ENCODE assay signal across 8 cellular contexts in the genomic region with DNA sequence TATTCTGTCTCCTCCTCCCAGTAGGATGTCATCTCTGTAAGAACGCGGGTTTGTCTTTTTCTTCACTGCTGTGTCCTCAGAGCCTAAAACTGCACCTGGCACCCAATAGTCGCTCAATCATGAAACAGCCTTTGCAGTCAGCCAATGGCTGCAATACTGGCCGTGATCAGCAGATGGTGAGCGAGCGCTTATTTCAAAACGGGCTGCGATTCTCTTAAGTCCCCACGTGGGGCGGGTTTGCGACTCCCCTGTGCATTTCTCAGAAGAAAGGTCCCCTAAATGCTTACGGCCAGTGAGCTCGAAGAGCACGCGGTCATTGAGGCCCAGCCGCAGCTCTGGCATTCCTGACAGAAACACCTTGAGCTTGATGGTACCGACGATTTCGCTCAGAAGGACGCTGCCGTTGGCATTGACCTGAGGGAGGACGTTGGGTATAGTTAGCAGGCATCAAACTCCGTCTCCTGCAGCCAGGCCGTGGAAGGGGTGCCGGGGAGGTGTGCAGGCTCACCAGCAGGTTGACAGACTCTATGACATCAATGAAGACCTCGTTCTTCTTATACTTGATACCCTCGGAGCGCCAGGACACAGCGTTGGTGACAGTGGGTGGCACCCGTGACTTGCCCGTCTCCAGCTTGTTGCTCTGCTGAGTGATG. TPM values are rescaled to one million over a fixed set of nuclear protein-coding genes. Genes with fewer than 3 reads are reported as not detected.
DNase-seq lines count a peak whose midpoint lies in the region; ATAC-seq and TF ChIP-seq lines count a peak whose summit lies in the region.

No MANE protein-coding gene starts in this region.

- H3K36me3 Mint-ChIP-seq in CD14-positive monocyte: no peaks in the 10 kb centered on the region

- peaks cover 0 to 2% of the 10 kb centered on the region in 2 donors for H3K4me1 ChIP-seq in lung (ENCODE audit: control insufficient read depth in 2 of 2, insufficient read depth in 2 of 2, low read length in 2 of 2)

- no peaks in the 10 kb centered on the region for H3K9me3 ChIP-seq in lung (ENCODE audit: control insufficient read depth in 2 of 2, insufficient read depth in 1 of 2, low read length in 1 of 2)

- H3K4me1 Mint-ChIP-seq in CD14-positive monocyte: peaks cover 16% of the 10 kb centered on the region

- intact Hi-C loops in CD14-positive monocyte (cut with micrococcal nuclease): loop anchor here (1.0 to 2.0 kb wide), 3 partner anchors 63 to 118 kb away; no protein-coding TSS in a partner anchor
- intact Hi-C loops in dorsolateral prefrontal cortex (cut with DNase I): loop anchor here (1.0 to 10.0 kb wide), 3 partner anchors 63 to 194 kb away; no protein-coding TSS in a partner anchor

- peak; percentile 61 for ATAC-seq in HG02938 (IDR thresholded peaks at IDR 0.05; ENCODE audit: unreplicated experiment)
- ATAC-seq in lung (ENCODE audit: insufficient read depth, low FRiP score): peak; percentile 83
- no peak for ATAC-seq in HG03432 (IDR thresholded peaks at IDR 0.05; ENCODE audit: unreplicated experiment)

- peaks cover 3 to 11% (median 10%) of the 10 kb centered on the region in 3 donors for H3K27me3 Mint-ChIP-seq in CD14-positive monocyte (ENCODE audit: low read depth in 3 of 3)

- 29 to 31% methylated on average over 31 of the region's 31 CpGs for WGBS in lung, 2 donors

- no peaks in the 10 kb centered on the region for H3K9me3 Mint-ChIP-seq in CD14-positive monocyte

- peak; percentile 98 for TF ChIP-seq CTCF in CD14-positive monocyte (IDR thresholded peaks at IDR 0.05)
- TF ChIP-seq CTCF in dorsolateral prefrontal cortex (IDR thresholded peaks at IDR 0.05 in 54 of 56, conservative IDR thresholded peaks at IDR 0.05 in 2 of 56; ENCODE audit: low read depth in 1 of 56, partially characterized antibody in 56 of 56): peak; percentile 94 to 100 (median 99)
- TF ChIP-seq CTCF in lung (IDR thresholded peaks at IDR 0.05; ENCODE audit: control extremely low read depth, extremely low read depth): peak; percentile 100

- H3K27ac Mint-ChIP-seq in CD14-positive monocyte: peak overlapping the region in 1 of 7 donors; percentile 50

- H3K27me3 ChIP-seq in dorsolateral prefrontal cortex: no peaks in the 10 kb centered on the region
- no peaks in the 10 kb centered on the region for H3K27me3 ChIP-seq in lung (ENCODE audit: control insufficient read depth, insufficient read depth)

- DNase-seq in CD14-positive monocyte (ENCODE audit: low spot score): peak; percentile 84
- peak; percentile 78 for DNase-seq in NCI-H69 (lab: John Stamatoyannopoulos, UW)
- peak; percentile 92 for DNase-seq in activated CD4-positive, alpha-beta T cell treated with anti-CD3 and anti-CD28 coated beads, Interleukin-2, amount 50 U/mL, for 1 hour
- peak; percentile 85 to 96 (median 90) for DNase-seq in dorsolateral prefrontal cortex
- peak; percentile 86 for DNase-seq in lung (ENCODE audit: low spot score)
- peak; percentile 77 to 79 (median 78) for DNase-seq in stimulated activated CD4-positive, alpha-beta T cell treated with anti-CD3 and anti-CD28 coated beads, TNF-alpha, amount 100 ng/mL, for 4 hours (ENCODE audit: low read depth in 3 of 3)

- H3K4me3 ChIP-seq in dorsolateral prefrontal cortex (peak overlapping the region in 45 of 59 donors; percentile 2 to 55 (median 38)), lung (no peak overlapping the region)

- H3K36me3 ChIP-seq in lung (ENCODE audit: control insufficient read depth in 2 of 2, insufficient read depth in 2 of 2, low read length in 2 of 2): peaks cover 0 to 2% of the 10 kb centered on the region in 2 donors

- H3K27ac ChIP-seq in dorsolateral prefrontal cortex: no peak overlapping the region
- no peak overlapping the region for H3K27ac ChIP-seq in lung (ENCODE audit: low read depth in 1 of 2, low read length in 1 of 2)

- H3K4me3 Mint-ChIP-seq in CD14-positive monocyte: peak overlapping the region in 1 of 2 donors; percentile 21

RNA-seq across cellular contexts. Expression of gene AP1M2, which starts 6.0 kb away (rescaled TPM):
- polyA plus RNA-seq in CD14-positive monocyte: under 1 TPM in 1 of 2 donors, not detected in 1; 0.36 TPM
- 1 to 10 TPM in 25 of 120 experiments, under 1 TPM in 7, not detected in 88; 0.35 to 2.8 (median 1.5) TPM for total RNA-seq in dorsolateral prefrontal cortex
- total RNA-seq in lung: 10 to 100 TPM; 40.2 to 57.6 TPM
- 10 to 100 TPM; 31.6 to 70.9 TPM for polyA plus RNA-seq in lung

RNA-seq across cellular contexts. Expression of gene CDKN2D, which starts 12.3 kb away (rescaled TPM):
- polyA plus RNA-seq in CD14-positive monocyte: 100 to 1,000 TPM; 115 to 130 TPM
- 10 to 100 TPM; 30.4 to 92.0 (median 65.1) TPM for total RNA-seq in dorsolateral prefrontal cortex
- total RNA-seq in lung: 10 to 100 TPM; 12.5 to 14.3 TPM
- polyA plus RNA-seq in lung: 10 to 100 TPM; 13.5 to 74.9 TPM

RNA-seq across cellular contexts. Expression of gene KRI1, which starts 15.3 kb away (rescaled TPM):
- polyA plus RNA-seq in CD14-positive monocyte: 1 to 10 TPM; 3.9 to 6.1 TPM
- total RNA-seq in dorsolateral prefrontal cortex: 10 to 100 TPM; 11.3 to 32.1 (median 19.2) TPM
- 10 to 100 TPM; 12.8 to 26.0 TPM for total RNA-seq in lung
- polyA plus RNA-seq in lung: 10 to 100 TPM; 16.6 to 21.5 TPM

RNA-seq across cellular contexts. Expression of gene ATG4D, which starts 37.4 kb away (rescaled TPM):
- polyA plus RNA-seq in CD14-positive monocyte (10 to 100 TPM; 10.7 to 11.9 TPM), lung (10 to 100 TPM; 26.0 to 28.8 TPM)
- total RNA-seq in dorsolateral prefrontal cortex (10 to 100 TPM; 28.2 to 67.2 (median 38.9) TPM), lung (10 to 100 TPM; 13.4 to 34.0 TPM)

RNA-seq across cellular contexts. Expression of gene SLC44A2, which starts 44.2 kb away (rescaled TPM):
- polyA plus RNA-seq in CD14-positive monocyte: 10 to 100 TPM; 43.5 to 95.9 TPM
- total RNA-seq in dorsolateral prefrontal cortex: 100 to 1,000 TPM in 76 of 120 experiments, 10 to 100 TPM in 44; 64.4 to 187 (median 110) TPM
- 100 to 1,000 TPM; 115 to 173 TPM for total RNA-seq in lung
- polyA plus RNA-seq in lung: 100 to 1,000 TPM in 1 of 2 donors, 10 to 100 TPM in 1; 83.6 to 122 TPM

Comparison
In these comparisons a context has a peak if more than half of its experiments do, and no peak if none do; other contexts are left out.
1. RNA of gene AP1M2, which starts 6.0 kb away (total RNA-seq): 40.2 to 57.6 TPM in lung; 0.35 to 2.8 TPM in dorsolateral prefrontal cortex; every median in the first group is over 10 times any median in the second.
2. Peak in every context shown above with its lines, with median percentiles within 50 percentile points of each other: DNase-seq and CTCF ChIP-seq.